In the genomic region with DNA sequence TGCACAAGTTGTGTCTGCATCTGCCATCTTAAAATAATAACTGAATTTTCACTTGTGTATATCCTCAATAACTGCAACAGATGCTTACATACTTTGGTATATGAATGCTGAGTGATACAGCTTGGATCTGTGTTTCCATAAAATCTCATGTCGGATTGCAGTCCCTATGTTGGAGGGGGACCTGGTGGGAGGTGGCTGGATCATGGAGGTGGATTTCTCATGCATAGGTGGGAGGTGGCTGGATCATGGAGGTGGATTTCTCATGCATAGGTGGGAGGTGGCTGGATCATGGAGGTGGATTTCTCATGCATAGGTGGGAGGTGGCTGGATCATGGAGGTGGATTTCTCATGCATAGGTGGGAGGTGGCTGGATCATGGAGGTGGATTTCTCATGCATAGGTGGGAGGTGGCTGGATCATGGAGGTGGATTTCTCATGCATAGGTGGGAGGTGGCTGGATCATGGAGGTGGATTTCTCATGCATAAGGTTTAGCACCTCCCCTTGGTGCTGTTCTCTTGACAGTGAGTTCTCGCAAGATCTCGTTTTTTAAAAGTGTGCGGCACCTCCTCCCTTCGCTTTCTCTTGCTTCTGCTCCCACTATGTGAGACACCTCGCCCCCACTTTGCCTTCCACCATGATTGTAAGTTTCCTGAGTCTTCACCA, we compare ENCODE assay signal across 6 cellular contexts. TPM values are rescaled to one million over a fixed set of nuclear protein-coding genes. Genes with fewer than 3 reads are reported as not detected.
DNase-seq lines count a peak whose midpoint lies in the region; ATAC-seq and TF ChIP-seq lines count a peak whose summit lies in the region.
"Not testable (repeated sequence)": the region's sequence is repeated elsewhere in the genome, so short reads cannot be mapped to it uniquely, and the experiment has no call there.

No MANE protein-coding gene starts in this region.

- H3K36me3 Mint-ChIP-seq in WTC11; neural crest cell (ENCODE audit: low read depth): not testable (repeated sequence)
- peaks cover 83% of the 10 kb centered on the region for H3K36me3 Mint-ChIP-seq in activated T-cell treated with anti-CD3 and anti-CD28 coated beads, Interleukin-2, amount 50 U/mL, for 24 hours (ENCODE audit: low read depth)
- peaks cover 29% of the 10 kb centered on the region for H3K36me3 Mint-ChIP-seq in activated naive CD8-positive, alpha-beta T cell treated with anti-CD3 and anti-CD28 coated beads, Interleukin-2, amount 10 ng/mL, durations not matched to agents 7 days and 5 days

- not testable (repeated sequence) for H3K27ac ChIP-seq in HEK293 (ENCODE audit: extremely low read depth, low read depth, low read length)
- H3K27ac ChIP-seq in smooth muscle cell (ENCODE audit: low read depth) = peak overlapping the region; percentile 43

- POLR2A ChIA-PET in HEK293 (lab: Yijun Ruan, JAX); WTC11 (lab: Charles Lee); activated naive CD8-positive, alpha-beta T cell treated with anti-CD3 and anti-CD28 coated beads, Interleukin-2, amount 10 ng/mL, durations not matched to agents 7 days and 5 days (lab: Charles Lee): not testable (repeated sequence)

- peaks cover 25% of the 10 kb centered on the region for H3K4me1 ChIP-seq in HEK293 (ENCODE audit: control insufficient read depth, insufficient read depth, low read length)
- H3K4me1 ChIP-seq in smooth muscle cell (ENCODE audit: low read depth) = not testable (repeated sequence)

- H3K9me3 ChIP-seq in HEK293 (ENCODE audit: control insufficient read depth, insufficient read depth, low read depth, low read length); smooth muscle cell (replicated peaks; ENCODE audit: low read depth): not testable (repeated sequence)

- peaks cover 98% of the 10 kb centered on the region for H3K79me2 ChIP-seq in smooth muscle cell (ENCODE audit: low read depth)

- H3K4me3 Mint-ChIP-seq in WTC11; activated T-cell treated with anti-CD3 and anti-CD28 coated beads, Interleukin-2, amount 50 U/mL, for 24 hours; activated naive CD8-positive, alpha-beta T cell treated with anti-CD3 and anti-CD28 coated beads, Interleukin-2, amount 10 ng/mL, durations not matched to agents 7 days and 5 days; neural crest cell: not testable (repeated sequence)

- H3K27ac Mint-ChIP-seq in WTC11 (peak overlapping the region; percentile 57; the same call in 1 of the 2 replicates), neural crest cell (ENCODE audit: unreplicated experiment) (peak overlapping the region; percentile 24)
- peak overlapping the region; percentile 31 for H3K27ac Mint-ChIP-seq in activated T-cell treated with anti-CD3 and anti-CD28 coated beads, Interleukin-2, amount 50 U/mL, for 24 hours
- H3K27ac Mint-ChIP-seq in activated naive CD8-positive, alpha-beta T cell treated with anti-CD3 and anti-CD28 coated beads, Interleukin-2, amount 10 ng/mL, durations not matched to agents 7 days and 5 days = peak overlapping the region; percentile 37

- not testable (repeated sequence) for ATAC-seq in WTC11; activated naive CD8-positive, alpha-beta T cell treated with anti-CD3 and anti-CD28 coated beads, Interleukin-2, amount 10 ng/mL, durations not matched to agents 7 days and 5 days (ENCODE audit: low read depth)

- H4K20me1 ChIP-seq in smooth muscle cell (ENCODE audit: low read depth) = peaks cover 98% of the 10 kb centered on the region

- not testable (repeated sequence) for H3K9me3 Mint-ChIP-seq in WTC11; activated T-cell treated with anti-CD3 and anti-CD28 coated beads, Interleukin-2, amount 50 U/mL, for 24 hours; activated naive CD8-positive, alpha-beta T cell treated with anti-CD3 and anti-CD28 coated beads, Interleukin-2, amount 10 ng/mL, durations not matched to agents 7 days and 5 days; neural crest cell

- DNase-seq in WTC11 (ENCODE audit: low spot score); activated T-cell treated with anti-CD3 and anti-CD28 coated beads, Interleukin-2, amount 50 U/mL, for 24 hours; activated naive CD8-positive, alpha-beta T cell treated with anti-CD3 and anti-CD28 coated beads, Interleukin-2, amount 10 ng/mL, durations not matched to agents 7 days and 5 days; neural crest cell (ENCODE audit: low read depth, low spot score); smooth muscle cell (lab: John Stamatoyannopoulos, UW; ENCODE audit: unreplicated experiment): not testable (repeated sequence)

- H3K4me1 Mint-ChIP-seq in WTC11 (peaks cover 41% of the 10 kb centered on the region), neural crest cell (peaks cover 24% of the 10 kb centered on the region)
- peaks cover 83% of the 10 kb centered on the region for H3K4me1 Mint-ChIP-seq in activated T-cell treated with anti-CD3 and anti-CD28 coated beads, Interleukin-2, amount 50 U/mL, for 24 hours (ENCODE audit: low read depth)
- H3K4me1 Mint-ChIP-seq in activated naive CD8-positive, alpha-beta T cell treated with anti-CD3 and anti-CD28 coated beads, Interleukin-2, amount 10 ng/mL, durations not matched to agents 7 days and 5 days = peaks cover 47% of the 10 kb centered on the region

- not testable (repeated sequence) for H2AFZ ChIP-seq in smooth muscle cell (ENCODE audit: low read depth)

- WGBS in smooth muscle cell (ENCODE audit: low lambda C conversion rate) = 91% methylated on average over 6 of the region's 6 CpGs

- CTCF ChIA-PET in HEK293 (lab: Yijun Ruan, JAX); WTC11 (lab: Charles Lee): not testable (repeated sequence)

- not testable (repeated sequence) for H3K27me3 ChIP-seq in smooth muscle cell (ENCODE audit: low read depth)

- H3K4me2 ChIP-seq in smooth muscle cell = not testable (repeated sequence)

- H3F3A ChIP-seq in smooth muscle cell (ENCODE audit: low read depth) = peaks cover 35% of the 10 kb centered on the region

- not testable (repeated sequence) for TF ChIP-seq CTCF in HEK293 (tag by site-specific recombination; IDR thresholded peaks at IDR 0.05); WTC11 (IDR thresholded peaks at IDR 0.05); neural crest cell (conservative IDR thresholded peaks at IDR 0.05); smooth muscle cell (IDR thresholded peaks at IDR 0.05; ENCODE audit: borderline replicate concordance, insufficient read depth, poor library complexity, severe bottlenecking)

- not testable (repeated sequence) for H3K36me3 ChIP-seq in HEK293 (ENCODE audit: control insufficient read depth in 2 of 2, insufficient read depth in 1 of 2, low read length in 2 of 2); smooth muscle cell (ENCODE audit: low read depth)

- H3K27me3 Mint-ChIP-seq in WTC11 (ENCODE audit: low read depth); activated T-cell treated with anti-CD3 and anti-CD28 coated beads, Interleukin-2, amount 50 U/mL, for 24 hours; activated naive CD8-positive, alpha-beta T cell treated with anti-CD3 and anti-CD28 coated beads, Interleukin-2, amount 10 ng/mL, durations not matched to agents 7 days and 5 days; neural crest cell (ENCODE audit: low read depth): not testable (repeated sequence)

- H3K4me3 ChIP-seq in HEK293 (ENCODE audit: low read depth, low read length); smooth muscle cell: not testable (repeated sequence)

- H3K9ac ChIP-seq in smooth muscle cell (ENCODE audit: low read depth) = not testable (repeated sequence)

TF ChIP-seq in HEK293, 187 proteins besides CTCF, POLR2A, EP300 and RAD21:
- TF ChIP-seq EGR2 (tag by site-specific recombination; IDR thresholded peaks at IDR 0.05; ENCODE audit: low read depth) (peak; percentile 85), ZFHX2 (tag by site-specific recombination; conservative IDR thresholded peaks at IDR 0.05) (peak; percentile 66)

RNA-seq across cellular contexts. Expression of a gene that starts 37.3 kb away (rescaled TPM):
- total RNA-seq in WTC11 (2021) = 56.3 to 59.1 TPM (median 57.4 TPM) in 3 replicates
- 10 to 100 TPM; 37.0 to 37.8 TPM for total RNA-seq in activated naive CD8-positive, alpha-beta T cell treated with anti-CD3 and anti-CD28 coated beads, Interleukin-2, amount 10 ng/mL, durations not matched to agents 7 days and 5 days
- 46.7 and 49.7 TPM in 2 replicates for total RNA-seq in neural crest cell
- 123 and 155 TPM in 2 replicates for total RNA-seq in smooth muscle cell
- 71.8 and 106 TPM in 2 replicates for polyA plus RNA-seq in smooth muscle cell
